ENCODE assay signal across 8 cellular contexts in the genomic region with DNA sequence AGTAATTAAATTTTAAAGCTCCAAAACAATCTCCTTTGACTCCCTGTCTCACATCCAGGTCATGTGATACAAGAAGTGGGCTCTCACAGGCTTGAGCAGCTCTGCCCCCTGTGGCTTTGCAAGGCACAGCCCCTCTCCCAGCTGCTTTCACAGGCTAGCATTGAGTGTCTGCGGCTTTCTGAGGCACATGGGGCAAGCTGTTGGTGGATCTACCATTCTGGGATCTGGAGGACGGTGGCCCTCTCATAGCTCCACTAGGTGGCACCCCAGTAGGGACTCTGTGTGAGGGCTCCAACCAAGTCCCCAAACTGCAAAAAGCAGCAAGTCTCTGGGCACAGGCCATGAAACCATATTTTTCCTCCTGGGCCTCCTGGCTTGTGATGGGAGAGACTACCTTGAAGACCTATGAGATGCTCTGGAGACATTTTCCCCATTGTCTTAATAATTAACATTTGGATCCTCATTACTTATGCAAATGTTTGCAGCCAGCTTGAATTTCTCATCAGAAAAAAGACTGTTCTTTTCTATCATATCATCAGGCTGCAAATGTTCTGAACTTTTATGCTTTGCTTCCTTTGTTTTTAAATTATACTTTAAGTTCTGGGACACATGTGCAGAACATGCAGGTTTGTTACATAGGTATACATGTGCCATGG.
A peak's percentile ranks its signal among the peaks of the same experiment; 100 is the strongest.
DNase-seq lines count a peak whose midpoint lies in the region; ATAC-seq and TF ChIP-seq lines count a peak whose summit lies in the region.

No MANE protein-coding gene starts in this region.

- intact Hi-C loops in HCT116 (cut with micrococcal nuclease) = no loop called here

- H3K36me3 ChIP-seq in HCT116 (ENCODE audit: control insufficient read depth in 1 of 2, insufficient read depth in 2 of 2, low read length in 2 of 2) = no peaks in the 10 kb centered on the region

- no peaks in the 10 kb centered on the region for H3K4me1 ChIP-seq in HCT116 (ENCODE audit: control insufficient read depth in 1 of 2, insufficient read depth in 2 of 2, low read length in 2 of 2)

- no peaks in the 10 kb centered on the region for H3K27me3 ChIP-seq in HCT116 (ENCODE audit: insufficient read depth, low read length)

- peak; percentile 13 for DNase-seq in GM03348 (ENCODE audit: low spot score)
- DNase-seq in HCT116 (ENCODE audit: low read depth, low spot score) = peak; percentile 21
- DNase-seq in SK-MEL-5 (ENCODE audit: low read depth, low spot score) = peak; percentile 75
- peak; percentile 17 for DNase-seq in iris pigment epithelial cell (ENCODE audit: low read depth)
- no peak for DNase-seq in stimulated activated CD4-positive, alpha-beta T cell treated with anti-CD3 and anti-CD28 coated beads, Interleukin-1b, Interleukin-23, amount 100 ng/mL, for 48 hours

- H3K4me3 ChIP-seq in HCT116 (replicated peaks in 1 of 2; ENCODE audit: low read depth in 1 of 2, low read length in 2 of 2) = no peak overlapping the region

- RAD21 ChIA-PET in HCT116 (lab: Charles Lee; ENCODE audit: low non-redundant PET in 1 of 2, low total read pairs in 2 of 2, uncharacterized antibody in 2 of 2, unreplicated experiment in 2 of 2) = interaction anchor here in 1 of 2 experiments (0.7 kb wide), 1 partner anchor 910 kb away, joined by 3 read pairs; no protein-coding TSS in a partner anchor

- H3K79me2 ChIP-seq in HCT116 (ENCODE audit: insufficient read depth, low read length) = no peaks in the 10 kb centered on the region

- no peak overlapping the region for H3K27ac ChIP-seq in HCT116 (ENCODE audit: low read depth, low read length)

- no peaks in the 10 kb centered on the region for H4K20me1 ChIP-seq in HCT116 (ENCODE audit: insufficient read depth)

- TF ChIP-seq CTCF in HCT116 (IDR thresholded peaks at IDR 0.05 in 2 of 3, conservative IDR thresholded peaks at IDR 0.05 in 1 of 3; ENCODE audit: borderline replicate concordance in 1 of 3, insufficient read depth in 1 of 3, low read depth in 2 of 3, low read length in 2 of 3) = peak; percentile 5 to 55 (median 43); a peak in 4 of 6 replicates

- H3K9me3 ChIP-seq in HCT116 (ENCODE audit: control insufficient read depth in 1 of 2, insufficient read depth in 1 of 2, low read depth in 1 of 2, low read length in 2 of 2) = 0 out of 4 replicates have a peak, but pooled peaks cover 0 to 3% of the 10 kb centered on the region in 2 experiments

- POLR2A ChIA-PET in HCT116 (lab: Charles Lee) = no interaction called here

- no peak overlapping the region for H3K4me2 ChIP-seq in HCT116 (ENCODE audit: low read length)

- peak; percentile 82 for ATAC-seq in HCT116
- no peak for ATAC-seq in GM18870 (IDR thresholded peaks at IDR 0.05; ENCODE audit: unreplicated experiment)
- no peak for ATAC-seq in activated CD4-positive, CD25-positive, alpha-beta regulatory T cell treated with anti-CD3 and anti-CD28 coated beads, Interleukin-2, amount 50 U/mL, for 24 hours
- no peak for ATAC-seq in GM21367 (IDR thresholded peaks at IDR 0.05; ENCODE audit: unreplicated experiment)

- no peaks in the 10 kb centered on the region for H3K9me2 ChIP-seq in HCT116 (ENCODE audit: insufficient read depth)

- CTCF ChIA-PET in HCT116 (lab: Charles Lee) = interaction anchor here (0.9 to 1.2 kb wide), 4 partner anchors 420 to 962 kb away, joined by 3 to 10 read pairs (median 6); no protein-coding TSS in a partner anchor

- in situ Hi-C loops in SK-MEL-5 (cut with HindIII; ENCODE audit: low pct_unique_long_range_greater_than_20kb, low sequenced_read_pairs) = no loop called here

- peak; percentile 29; the same call in 1 of the 2 replicates for TF ChIP-seq RAD21 in HCT116 (IDR thresholded peaks at IDR 0.05; ENCODE audit: low read depth)

- no peak for TF ChIP-seq POLR2A in HCT116 (IDR thresholded peaks at IDR 0.05; ENCODE audit: borderline replicate concordance, extremely low read depth, insufficient read depth, insufficient read length)

- BruUV-seq in HCT116 (replicated peaks; lab: Mats Ljungman, UMichigan) = no TSS peak

- H3K9ac ChIP-seq in HCT116 (ENCODE audit: low read length) = no peak overlapping the region

- no peak overlapping the region for H2AFZ ChIP-seq in HCT116 (ENCODE audit: low read depth, low read length, poor library complexity, severe bottlenecking)

TF ChIP-seq in HCT116, 20 proteins besides CTCF, POLR2A, EP300 and RAD21:
- TF ChIP-seq CEBPB (IDR thresholded peaks at IDR 0.05; ENCODE audit: low read depth) = no peak
- TF ChIP-seq POLR2AphosphoS5 (IDR thresholded peaks at IDR 0.05; ENCODE audit: low read depth, low read length) = no peak
- TF ChIP-seq, protein P1, sequence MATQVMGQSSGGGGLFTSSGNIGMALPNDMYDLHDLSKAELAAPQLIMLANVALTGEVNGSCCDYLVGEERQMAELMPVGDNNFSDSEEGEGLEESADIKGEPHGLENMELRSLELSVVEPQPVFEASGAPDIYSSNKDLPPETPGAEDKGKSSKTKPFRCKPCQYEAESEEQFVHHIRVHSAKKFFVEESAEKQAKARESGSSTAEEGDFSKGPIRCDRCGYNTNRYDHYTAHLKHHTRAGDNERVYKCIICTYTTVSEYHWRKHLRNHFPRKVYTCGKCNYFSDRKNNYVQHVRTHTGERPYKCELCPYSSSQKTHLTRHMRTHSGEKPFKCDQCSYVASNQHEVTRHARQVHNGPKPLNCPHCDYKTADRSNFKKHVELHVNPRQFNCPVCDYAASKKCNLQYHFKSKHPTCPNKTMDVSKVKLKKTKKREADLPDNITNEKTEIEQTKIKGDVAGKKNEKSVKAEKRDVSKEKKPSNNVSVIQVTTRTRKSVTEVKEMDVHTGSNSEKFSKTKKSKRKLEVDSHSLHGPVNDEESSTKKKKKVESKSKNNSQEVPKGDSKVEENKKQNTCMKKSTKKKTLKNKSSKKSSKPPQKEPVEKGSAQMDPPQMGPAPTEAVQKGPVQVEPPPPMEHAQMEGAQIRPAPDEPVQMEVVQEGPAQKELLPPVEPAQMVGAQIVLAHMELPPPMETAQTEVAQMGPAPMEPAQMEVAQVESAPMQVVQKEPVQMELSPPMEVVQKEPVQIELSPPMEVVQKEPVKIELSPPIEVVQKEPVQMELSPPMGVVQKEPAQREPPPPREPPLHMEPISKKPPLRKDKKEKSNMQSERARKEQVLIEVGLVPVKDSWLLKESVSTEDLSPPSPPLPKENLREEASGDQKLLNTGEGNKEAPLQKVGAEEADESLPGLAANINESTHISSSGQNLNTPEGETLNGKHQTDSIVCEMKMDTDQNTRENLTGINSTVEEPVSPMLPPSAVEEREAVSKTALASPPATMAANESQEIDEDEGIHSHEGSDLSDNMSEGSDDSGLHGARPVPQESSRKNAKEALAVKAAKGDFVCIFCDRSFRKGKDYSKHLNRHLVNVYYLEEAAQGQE (IDR thresholded peaks at IDR 0.05; ENCODE audit: low read depth) = no peak
- TF ChIP-seq ZFX (IDR thresholded peaks at IDR 0.05) = no peak
- no peak for TF ChIP-seq FOSL1 (IDR thresholded peaks at IDR 0.05; ENCODE audit: low read depth)
- no peak for TF ChIP-seq EZH2phosphoT487 (IDR thresholded peaks at IDR 0.05; ENCODE audit: borderline replicate concordance)
- TF ChIP-seq, protein P2, sequence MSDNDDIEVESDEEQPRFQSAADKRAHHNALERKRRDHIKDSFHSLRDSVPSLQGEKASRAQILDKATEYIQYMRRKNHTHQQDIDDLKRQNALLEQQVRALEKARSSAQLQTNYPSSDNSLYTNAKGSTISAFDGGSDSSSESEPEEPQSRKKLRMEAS (IDR thresholded peaks at IDR 0.05) = no peak
- TF ChIP-seq, protein P3, sequence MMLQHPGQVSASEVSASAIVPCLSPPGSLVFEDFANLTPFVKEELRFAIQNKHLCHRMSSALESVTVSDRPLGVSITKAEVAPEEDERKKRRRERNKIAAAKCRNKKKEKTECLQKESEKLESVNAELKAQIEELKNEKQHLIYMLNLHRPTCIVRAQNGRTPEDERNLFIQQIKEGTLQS (IDR thresholded peaks at IDR 0.05) = no peak
